Comparison of ENCODE assay signal across 10 cellular contexts in the genomic region with DNA sequence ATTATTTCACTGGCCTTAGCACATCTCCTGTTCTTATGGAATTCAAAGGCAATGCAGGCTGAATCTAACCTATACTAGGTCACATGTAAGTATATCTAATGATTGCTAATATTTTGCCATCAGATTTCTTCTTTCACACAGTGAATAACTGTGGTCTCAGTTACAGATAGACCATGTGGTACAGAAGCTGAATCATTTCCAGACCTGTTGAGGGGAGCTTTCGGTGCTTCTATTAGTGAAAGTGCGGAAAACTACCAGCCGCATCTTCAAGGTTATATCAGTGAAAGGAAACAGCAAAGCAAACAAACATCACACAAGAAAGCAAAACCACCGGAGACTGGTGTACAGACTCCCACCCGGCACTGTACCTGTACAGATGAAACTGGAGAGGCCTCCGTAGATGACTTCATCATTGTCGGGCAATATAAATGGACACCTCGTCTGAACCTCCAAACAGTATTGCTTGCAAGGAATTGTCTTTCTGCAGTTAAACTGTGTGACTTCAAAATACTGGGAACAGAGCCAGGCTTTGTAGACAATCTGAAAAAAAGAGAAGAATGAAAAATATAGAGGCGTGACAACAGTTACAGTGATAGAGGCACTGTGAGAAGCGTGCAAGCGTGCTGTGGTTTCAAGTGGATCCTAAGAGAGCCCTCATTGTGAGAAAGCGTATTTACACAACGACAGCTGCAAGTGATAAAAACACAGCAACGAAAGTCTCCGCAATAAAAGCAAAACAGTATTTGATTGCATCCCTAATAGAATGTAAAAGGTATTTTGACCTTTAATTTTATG.
A peak's percentile ranks its signal among the peaks of the same experiment; 100 is the strongest.
DNase-seq lines count a peak whose midpoint lies in the region; ATAC-seq and TF ChIP-seq lines count a peak whose summit lies in the region.
"Had no signal": no experiment of that assay in that cellular context is flagged by ENCODE, and none has a peak within 500 bp of the region (broad histone marks: within the 10 kb centered on the region; RNA-seq: fewer than 3 reads in every experiment).

No MANE protein-coding gene starts in this region.

- H3K9me2 ChIP-seq in hepatocyte (replicated peaks; ENCODE audit: insufficient read depth) = no peaks in the 10 kb centered on the region

- H3K4me1 ChIP-seq in breast epithelium (no peaks in the 10 kb centered on the region), mammary epithelial cell (ENCODE audit: insufficient read depth, low read length) (no peaks in the 10 kb centered on the region), OCI-LY3 (ENCODE audit: low read length) (0 out of 2 replicates have a peak, but pooled peaks cover 3% of the 10 kb centered on the region), hepatocyte (ENCODE audit: insufficient read depth) (no peaks in the 10 kb centered on the region), aorta (ENCODE audit: control insufficient read depth in 1 of 2, insufficient read depth in 2 of 2, low read length in 2 of 2) (no peaks in the 10 kb centered on the region)
- H3K4me1 ChIP-seq: A549 had no signal

- TF ChIP-seq CTCF in breast epithelium (IDR thresholded peaks at IDR 0.05) (no peak), mammary epithelial cell (conservative IDR thresholded peaks at IDR 0.05 in 1 of 2, IDR thresholded peaks at IDR 0.05 in 1 of 2; ENCODE audit: extremely low read depth in 1 of 2, insufficient read depth in 1 of 2, low read depth in 1 of 2, low read length in 2 of 2) (no peak), OCI-LY3 (IDR thresholded peaks at IDR 0.05; ENCODE audit: low read depth, low read length) (no peak), hepatocyte (IDR thresholded peaks at IDR 0.05; ENCODE audit: poor library complexity) (no peak)

- CTCF ChIA-PET in mammary epithelial cell (lab: Charles Lee; ENCODE audit: low non-redundant PET) = no interaction called here

- TF ChIP-seq POLR2A in breast epithelium (IDR thresholded peaks at IDR 0.05) = no peak

- WGBS in mammary epithelial cell (ENCODE audit: low coverage, missing lambda C conversion rate) = 53% methylated on average over 15 of the region's 15 CpGs
- 48% methylated on average over 15 of the region's 15 CpGs for WGBS in hepatocyte (ENCODE audit: low lambda C conversion rate, missing lambda C conversion rate)
- 32 to 39% methylated on average over 15 of the region's 15 CpGs for WGBS in aorta, 2 donors

- H3K27ac ChIP-seq in breast epithelium (no peak overlapping the region), mammary epithelial cell (ENCODE audit: insufficient read depth, low read depth, low read length) (no peak overlapping the region), OCI-LY3 (ENCODE audit: low read length) (no peak overlapping the region), hepatocyte (peak overlapping the region; percentile 13), aorta (ENCODE audit: low read depth in 1 of 2, low read length in 2 of 2) (no peak overlapping the region)
- H3K27ac ChIP-seq: A549 had no signal

- DNase-seq in breast epithelium (ENCODE audit: low spot score in 2 of 2) (no peak), mammary epithelial cell (no peak), hepatocyte (ENCODE audit: low spot score) (peak; percentile 27), aorta (no peak), hippocampal formation (lab: John Stamatoyannopoulos, UW) (no peak)
- no peak for DNase-seq in central memory CD4-positive, alpha-beta T cell
- DNase-seq: SIG-M5 had no signal

- no peaks in the 10 kb centered on the region for H3K79me2 ChIP-seq in mammary epithelial cell (ENCODE audit: insufficient read depth, low read length)
- H3K79me2 ChIP-seq in OCI-LY3 (ENCODE audit: low read length) = no peaks in the 10 kb centered on the region
- H3K79me2 ChIP-seq in hepatocyte = no peaks in the 10 kb centered on the region

- H3K9ac ChIP-seq in mammary epithelial cell (ENCODE audit: insufficient read depth, low read length) (no peak overlapping the region), OCI-LY3 (ENCODE audit: low read length) (no peak overlapping the region)

- H3K36me3 ChIP-seq in breast epithelium (no peaks in the 10 kb centered on the region), mammary epithelial cell (ENCODE audit: insufficient read depth, low read length) (no peaks in the 10 kb centered on the region), OCI-LY3 (replicated peaks; ENCODE audit: low read depth, low read length) (no peaks in the 10 kb centered on the region), hepatocyte (replicated peaks; ENCODE audit: insufficient read depth, low read depth) (no peaks in the 10 kb centered on the region), aorta (ENCODE audit: control insufficient read depth in 1 of 2, insufficient read depth in 2 of 2, low read length in 1 of 2) (no peaks in the 10 kb centered on the region)

- H3K4me3 ChIP-seq in breast epithelium (peak overlapping the region; percentile 8 to 25 (median 10)), mammary epithelial cell (replicated peaks in 1 of 3; ENCODE audit: insufficient read depth in 1 of 3, low read depth in 2 of 3, low read length in 3 of 3) (no peak overlapping the region), OCI-LY3 (ENCODE audit: low read length) (no peak overlapping the region), hepatocyte (no peak overlapping the region), aorta (ENCODE audit: low read length in 2 of 2) (no peak overlapping the region)
- H3K4me3 ChIP-seq: A549 had no signal

- no TSS peak for BruUV-seq in mammary epithelial cell (replicated peaks; lab: Mats Ljungman, UMichigan)

- H3K4me2 ChIP-seq in mammary epithelial cell (ENCODE audit: insufficient read depth, low read depth, low read length) (no peak overlapping the region), OCI-LY3 (ENCODE audit: low read length) (peak overlapping the region; percentile 14; the same call in 1 of the 2 replicates), hepatocyte (peak overlapping the region; percentile 68)
- H3K4me2 ChIP-seq: A549 had no signal

- intact Hi-C loops in breast epithelium (cut with DNase I; ENCODE audit: low total_unique reads) = loop anchor here (10.0 kb wide), 1 partner anchor 1556 kb away; no protein-coding TSS in a partner anchor
- intact Hi-C loops in mammary epithelial cell (cut with micrococcal nuclease) = loop anchor here (1.0 to 5.0 kb wide), 3 partner anchors 945 to 1297 kb away; no protein-coding TSS in a partner anchor
- intact Hi-C loops in aorta (cut with DNase I) = loop anchor here in 1 of 2 donors (5.0 kb wide), 2 partner anchors 442 to 947 kb away; no protein-coding TSS in a partner anchor

- H4K20me1 ChIP-seq in mammary epithelial cell (ENCODE audit: insufficient read depth, low read length) (no peaks in the 10 kb centered on the region), OCI-LY3 (ENCODE audit: insufficient read depth, low read length) (no peaks in the 10 kb centered on the region), hepatocyte (ENCODE audit: insufficient read depth, poor library complexity, severe bottlenecking) (no peaks in the 10 kb centered on the region)

- peak; percentile 49 for ATAC-seq in aorta (ENCODE audit: low FRiP score)
- no peak for ATAC-seq in GM18858 (IDR thresholded peaks at IDR 0.05; ENCODE audit: unreplicated experiment)

- dilution Hi-C loops in mammary epithelial cell (cut with HindIII; ENCODE audit: low sequenced_read_pairs) = no loop called here

- H3K27me3 ChIP-seq in breast epithelium (no peaks in the 10 kb centered on the region), mammary epithelial cell (ENCODE audit: insufficient read depth, low read length) (no peaks in the 10 kb centered on the region), OCI-LY3 (ENCODE audit: low read depth, low read length) (peaks cover 10% of the 10 kb centered on the region), hepatocyte (no peaks in the 10 kb centered on the region), aorta (ENCODE audit: control insufficient read depth in 1 of 2, insufficient read depth in 2 of 2, low read length in 1 of 2) (no peaks in the 10 kb centered on the region)

- in situ Hi-C loops in mammary epithelial cell (cut with MboI; ENCODE audit: low sequenced_read_pairs in 2 of 2) = loop anchor here in 1 of 2 donors (25.0 kb wide), 2 partner anchors 452 to 952 kb away; no protein-coding TSS in a partner anchor

- H2AFZ ChIP-seq in mammary epithelial cell (ENCODE audit: low read depth, low read length) = no peak overlapping the region
- H2AFZ ChIP-seq in OCI-LY3 (ENCODE audit: low read depth, low read length) = no peak overlapping the region
- no peak overlapping the region for H2AFZ ChIP-seq in hepatocyte

- H3K9me3 ChIP-seq in breast epithelium (no peaks in the 10 kb centered on the region), mammary epithelial cell (replicated peaks; ENCODE audit: insufficient read depth, low read length) (no peaks in the 10 kb centered on the region), OCI-LY3 (ENCODE audit: insufficient read depth, low read length) (no peaks in the 10 kb centered on the region), hepatocyte (ENCODE audit: low read depth) (no peaks in the 10 kb centered on the region), aorta (ENCODE audit: control insufficient read depth, low read length) (no peaks in the 10 kb centered on the region)
- H3K9me3 ChIP-seq: A549 had no signal

Comparison
In these comparisons a context has a peak if more than half of its experiments do, and no peak if none do; other contexts are left out.
1. H3K4me3 ChIP-seq: peak in breast epithelium (3 of 3); none in mammary epithelial cell (0 of 3), OCI-LY3 (single experiment), hepatocyte (single experiment) and aorta (0 of 2).